ENCODE assay signal across 8 cellular contexts in the genomic region with DNA sequence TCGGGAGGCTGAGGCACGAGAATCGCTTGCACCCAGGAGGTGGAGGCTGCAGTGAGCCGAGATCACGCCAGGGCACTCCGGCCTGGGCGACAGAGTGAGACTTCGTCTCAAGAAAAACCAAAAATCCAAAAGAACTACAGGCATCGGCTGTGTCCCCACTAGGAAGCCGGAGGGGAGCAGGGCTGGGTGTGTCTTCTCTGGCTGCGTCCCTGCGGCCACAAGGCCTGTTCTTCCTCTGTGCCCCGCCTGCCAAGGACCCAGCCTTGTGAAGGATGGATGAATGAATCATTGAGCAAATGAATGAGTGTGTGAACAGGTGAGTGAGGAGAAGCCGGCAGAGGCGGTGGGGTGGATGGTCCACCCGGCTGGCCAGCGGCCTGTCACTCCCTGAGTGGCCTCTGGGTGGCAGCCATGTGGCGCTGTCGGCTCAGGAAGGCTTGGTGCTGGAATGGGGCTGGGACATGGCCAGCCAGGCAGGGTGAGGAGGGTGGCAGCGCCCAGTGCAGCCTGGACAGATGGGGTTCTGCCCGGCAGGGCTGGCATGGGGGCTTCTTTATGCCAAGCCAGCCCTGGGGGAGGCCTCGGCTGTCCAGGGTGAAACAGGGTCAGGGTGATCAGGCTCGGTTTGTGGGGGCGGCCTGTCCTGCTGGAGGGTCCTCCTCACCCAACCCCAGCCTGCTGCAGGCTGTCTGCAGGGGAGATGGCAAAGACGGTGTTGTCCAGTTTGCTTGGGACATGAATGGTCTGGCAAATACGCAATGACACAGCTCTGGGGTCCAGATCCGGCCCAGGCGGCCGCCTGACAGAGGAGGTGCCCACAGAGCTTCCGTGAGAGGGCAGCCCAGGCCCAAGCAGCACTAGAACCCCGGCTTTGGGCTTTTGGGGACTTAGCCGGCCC. TPM values are rescaled to one million over a fixed set of nuclear protein-coding genes. Genes with fewer than 3 reads are reported as not detected.
DNase-seq lines count a peak whose midpoint lies in the region; ATAC-seq and TF ChIP-seq lines count a peak whose summit lies in the region.

No MANE protein-coding gene starts in this region.

- H3K4me2 ChIP-seq in DND-41 (ENCODE audit: insufficient read depth, low read length), result no peak overlapping the region

- H3K36me3 Mint-ChIP-seq in naive thymus-derived CD8-positive, alpha-beta T cell, result no peaks in the 10 kb centered on the region

- TF ChIP-seq CTCF in DND-41 (IDR thresholded peaks at IDR 0.05; ENCODE audit: borderline replicate concordance, extremely low read depth, low read length, poor library complexity, severe bottlenecking) (peak; percentile 92), stomach (IDR thresholded peaks at IDR 0.05) (peak in 6 of 7 experiments; percentile 48 to 96 (median 92))

- H4K20me1 ChIP-seq in DND-41 (ENCODE audit: insufficient read depth, low read length), result no peaks in the 10 kb centered on the region

- H3K9me3 ChIP-seq in DND-41 (ENCODE audit: insufficient read depth, low read length, severe bottlenecking) (no peaks in the 10 kb centered on the region), stomach (no peaks in the 10 kb centered on the region)

- TF ChIP-seq EP300 in Ishikawa (IDR thresholded peaks at IDR 0.05; ENCODE audit: borderline replicate concordance) (no peak), stomach (IDR thresholded peaks at IDR 0.05) (no peak)

- DNase-seq in DND-41 (peak; percentile 64), OCI-M1 (lab: John Stamatoyannopoulos, UW) (peak; percentile 84), activated T-cell treated with anti-CD3 and anti-CD28 coated beads for 48 hours (ENCODE audit: low read depth) (peak; percentile 72), stomach (peak; percentile 90)
- DNase-seq in naive thymus-derived CD8-positive, alpha-beta T cell, result peak in 8 of 10 donors; percentile 34 to 72 (median 44)

- intact Hi-C loops in stomach (cut with DNase I; ENCODE audit: low total_unique reads), result no loop called here

- no peaks in the 10 kb centered on the region for H3K9me3 Mint-ChIP-seq in naive thymus-derived CD8-positive, alpha-beta T cell

- no peak for TF ChIP-seq POLR2A in stomach (IDR thresholded peaks at IDR 0.05)

- H3K79me2 ChIP-seq in DND-41 (ENCODE audit: insufficient read depth, low read length), result no peaks in the 10 kb centered on the region

- H3K27ac ChIP-seq in DND-41 (ENCODE audit: low read length) (no peak overlapping the region), stomach (peak overlapping the region in 1 of 5 donors; percentile 16)

- ATAC-seq in DND-41 (ENCODE audit: insufficient read depth, low read depth) (peak; percentile 87), esophagus mucosa (peak; percentile 65), GM19023 (IDR thresholded peaks at IDR 0.05; ENCODE audit: unreplicated experiment) (no peak)
- ATAC-seq in naive thymus-derived CD8-positive, alpha-beta T cell, result peak; percentile 81 to 97

- peak; percentile 94 for TF ChIP-seq RAD21 in Ishikawa (IDR thresholded peaks at IDR 0.05; ENCODE audit: low read depth)

- peaks cover 9 to 41% (median 31%) of the 10 kb centered on the region in 5 donors for H3K27me3 Mint-ChIP-seq in naive thymus-derived CD8-positive, alpha-beta T cell

- peak overlapping the region in 3 of 10 donors; percentile 7 to 57 (median 25) for H3K27ac Mint-ChIP-seq in naive thymus-derived CD8-positive, alpha-beta T cell

- H3K36me3 ChIP-seq in DND-41 (ENCODE audit: insufficient read depth, low read length) (no peaks in the 10 kb centered on the region), stomach (no peaks in the 10 kb centered on the region)

- H3K27me3 ChIP-seq in DND-41 (ENCODE audit: insufficient read depth, low read length, poor library complexity), result peaks cover 14% of the 10 kb centered on the region
- H3K27me3 ChIP-seq in stomach, result peaks cover 0 to 61% (median 0%) of the 10 kb centered on the region in 3 donors

- H3K4me3 Mint-ChIP-seq in naive thymus-derived CD8-positive, alpha-beta T cell, result no peak overlapping the region

- POLR2A ChIA-PET in naive thymus-derived CD8-positive, alpha-beta T cell (lab: Charles Lee), result no interaction called here

- H2AFZ ChIP-seq in DND-41 (ENCODE audit: low read depth, low read length), result no peak overlapping the region

- H3K4me1 ChIP-seq in DND-41 (ENCODE audit: insufficient read depth, low read length) (peaks cover 3% of the 10 kb centered on the region; the same call in 1 of the 2 replicates), stomach (peaks cover 23 to 39% (median 35%) of the 10 kb centered on the region in 4 donors)

- 33 to 48% (median 38%) methylated on average over 24 to 32 of the region's 32 CpGs for WGBS in stomach, 5 donors

- H3K4me1 Mint-ChIP-seq in naive thymus-derived CD8-positive, alpha-beta T cell, result peaks cover 0 to 9% (median 5%) of the 10 kb centered on the region in 4 donors

- no peak overlapping the region for H3K4me3 ChIP-seq in DND-41 (ENCODE audit: low read depth in 1 of 2, low read length in 2 of 2)
- no peak overlapping the region for H3K4me3 ChIP-seq in stomach

- H3K9ac ChIP-seq in DND-41 (ENCODE audit: low read depth, low read length), result no peak overlapping the region

TF ChIP-seq in Ishikawa, 13 proteins besides CTCF, POLR2A, EP300 and RAD21:
- TF ChIP-seq REST (IDR thresholded peaks at IDR 0.05; ENCODE audit: low read depth) (no peak), YY1 (IDR thresholded peaks at IDR 0.05; ENCODE audit: low read depth) (no peak), NFIC (IDR thresholded peaks at IDR 0.05) (no peak), TAF1 (IDR thresholded peaks at IDR 0.05; ENCODE audit: low read depth) (no peak), TEAD4 (IDR thresholded peaks at IDR 0.05) (no peak), TCF12 (IDR thresholded peaks at IDR 0.05; ENCODE audit: low read depth) (no peak), EGR1 (IDR thresholded peaks at IDR 0.05) (no peak), FOXM1 (IDR thresholded peaks at IDR 0.05; ENCODE audit: borderline replicate concordance, low read depth) (no peak), USF1 (IDR thresholded peaks at IDR 0.05) (no peak), CREB1 (IDR thresholded peaks at IDR 0.05; ENCODE audit: low read depth) (no peak), CEBPB (IDR thresholded peaks at IDR 0.05) (no peak), ZBTB7A (IDR thresholded peaks at IDR 0.05; ENCODE audit: low read depth) (no peak)
- TF ChIP-seq, protein P1, sequence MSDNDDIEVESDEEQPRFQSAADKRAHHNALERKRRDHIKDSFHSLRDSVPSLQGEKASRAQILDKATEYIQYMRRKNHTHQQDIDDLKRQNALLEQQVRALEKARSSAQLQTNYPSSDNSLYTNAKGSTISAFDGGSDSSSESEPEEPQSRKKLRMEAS (IDR thresholded peaks at IDR 0.05), result no peak
TF ChIP-seq in Ishikawa: peak in this region for 0.

RNA-seq across cellular contexts. Expression of gene SLC25A10, which starts 21.7 kb away (rescaled TPM):
- total RNA-seq in esophagus mucosa, result 37.2 TPM
- total RNA-seq in naive thymus-derived CD8-positive, alpha-beta T cell, result 1 to 10 TPM; 6.0 to 6.1 TPM
- polyA plus RNA-seq in naive thymus-derived CD8-positive, alpha-beta T cell, result 1 to 10 TPM; 2.3 to 4.4 (median 2.3) TPM
- total RNA-seq in stomach, result 10 to 100 TPM in 3 of 5 donors, 1 to 10 TPM in 2; 3.5 to 55.6 (median 17.6) TPM
- polyA plus RNA-seq in stomach, result 10 to 100 TPM; 33.2 to 40.7 (median 34.1) TPM

RNA-seq across cellular contexts. Expression of gene MRPL12, which starts 30.6 kb away (rescaled TPM):
- total RNA-seq in esophagus mucosa, result 89.5 TPM
- total RNA-seq in naive thymus-derived CD8-positive, alpha-beta T cell, result 10 to 100 TPM; 23.8 to 25.9 TPM
- 10 to 100 TPM; 48.0 to 60.2 (median 48.0) TPM for polyA plus RNA-seq in naive thymus-derived CD8-positive, alpha-beta T cell
- total RNA-seq in stomach, result 100 to 1,000 TPM in 1 of 5 donors, 10 to 100 TPM in 3, 1 to 10 TPM in 1; 3.5 to 146 (median 47.8) TPM
- polyA plus RNA-seq in stomach, result 100 to 1,000 TPM in 2 of 3 donors, 10 to 100 TPM in 1; 90.6 to 178 (median 158) TPM

RNA-seq across cellular contexts. Expression of gene HGS, which starts 49.9 kb away (rescaled TPM):
- total RNA-seq in esophagus mucosa (62.5 TPM), stomach (100 to 1,000 TPM in 4 of 5 donors, 10 to 100 TPM in 1; 52.0 to 275 (median 142) TPM)
- total RNA-seq in naive thymus-derived CD8-positive, alpha-beta T cell, result 100 to 1,000 TPM; 151 to 154 TPM
- 10 to 100 TPM; 15.4 to 31.1 (median 21.7) TPM for polyA plus RNA-seq in naive thymus-derived CD8-positive, alpha-beta T cell
- polyA plus RNA-seq in stomach, result 100 to 1,000 TPM in 2 of 3 donors, 10 to 100 TPM in 1; 86.1 to 138 (median 105) TPM

RNA-seq across cellular contexts. Expression of gene ARL16, which starts 50.2 kb away (rescaled TPM):
- total RNA-seq in esophagus mucosa, result 24.3 TPM
- total RNA-seq in naive thymus-derived CD8-positive, alpha-beta T cell, result 10 to 100 TPM; 23.4 to 26.8 TPM
- polyA plus RNA-seq in naive thymus-derived CD8-positive, alpha-beta T cell, result 10 to 100 TPM; 26.0 to 39.3 (median 32.9) TPM
- total RNA-seq in stomach, result 100 to 1,000 TPM in 1 of 5 donors, 10 to 100 TPM in 3, 1 to 10 TPM in 1; 8.1 to 109 (median 25.7) TPM
- polyA plus RNA-seq in stomach, result 10 to 100 TPM; 43.5 to 67.1 (median 55.6) TPM
